13 cellular contexts compared by ENCODE assay signal in genomic region chr20:59932616-59933295, GRCh38. TPM values are rescaled to one million over a fixed set of nuclear protein-coding genes. Genes with fewer than 3 reads are reported as not detected.
DNase-seq lines count a peak whose midpoint lies in the region; ATAC-seq, FAIRE-seq and TF ChIP-seq lines count a peak whose summit lies in the region.
"Had no signal": no experiment of that assay in that cellular context is flagged by ENCODE, and none has a peak within 500 bp of the region (broad histone marks: within the 10 kb centered on the region; RNA-seq: fewer than 3 reads in every experiment).

No MANE protein-coding gene starts in this region.

- no peak overlapping the region for H3K27ac Mint-ChIP-seq in activated T-cell treated with anti-CD3 and anti-CD28 coated beads, Interleukin-2, amount 50 U/mL, for 24 hours
- H3K27ac Mint-ChIP-seq in activated B cell treated with CpG ODN at 0.5 μM for 24 hours = no peak overlapping the region
- H3K27ac Mint-ChIP-seq: WTC11 had no signal

- no peak for FAIRE-seq in HepG2 (lab: Jason Lieb, UNC)

- intact Hi-C loops in activated B cell treated with CpG ODN at 0.5 μM for 24 hours (cut with micrococcal nuclease) (no loop called here), right cardiac atrium (cut with DNase I) (no loop called here), stomach (cut with DNase I; ENCODE audit: low total_unique reads) (no loop called here), HepG2 (cut with micrococcal nuclease; ENCODE audit: unreplicated experiment) (no loop called here)

- no peak for ATAC-seq in activated B cell treated with CpG ODN at 0.5 μM for 24 hours (ENCODE audit: low read depth)
- ATAC-seq in right cardiac atrium = peak in 1 of 2 donors; percentile 4
- ATAC-seq in HepG2 = no peak
- no peak for ATAC-seq in GM19463 (IDR thresholded peaks at IDR 0.05; ENCODE audit: unreplicated experiment)

- no peaks in the 10 kb centered on the region for H3K4me1 ChIP-seq in right cardiac atrium (ENCODE audit: control insufficient read depth, insufficient read depth, low read length)
- H3K4me1 ChIP-seq in stomach = peaks cover 12 to 66% (median 41%) of the 10 kb centered on the region in 4 donors
- H3K4me1 ChIP-seq in HepG2 (ENCODE audit: insufficient read depth, low read length) = no peaks in the 10 kb centered on the region

- TF ChIP-seq CTCF in activated B cell treated with CpG ODN at 0.5 μM for 24 hours (IDR thresholded peaks at IDR 0.05) (no peak), stomach (IDR thresholded peaks at IDR 0.05) (no peak), HepG2 (CRISPR knock-in tag; IDR thresholded peaks at IDR 0.05) (no peak)

- no peaks in the 10 kb centered on the region for H3K36me3 Mint-ChIP-seq in activated T-cell treated with anti-CD3 and anti-CD28 coated beads, Interleukin-2, amount 50 U/mL, for 24 hours (ENCODE audit: low read depth)
- peaks cover 4% of the 10 kb centered on the region for H3K36me3 Mint-ChIP-seq in activated B cell treated with CpG ODN at 0.5 μM for 24 hours (ENCODE audit: low read depth)
- H3K36me3 Mint-ChIP-seq: WTC11 had no signal

- DNase-seq in activated T-cell treated with anti-CD3 and anti-CD28 coated beads, Interleukin-2, amount 50 U/mL, for 24 hours = no peak
- DNase-seq in activated T-cell treated with anti-CD3 and anti-CD28 coated beads, Interleukin-2, amount 50 U/mL, for 48 hours = no peak
- DNase-seq in activated B cell treated with CpG ODN at 0.5 μM for 24 hours (no peak), right cardiac atrium (peak; percentile 18 to 57 (median 45)), stomach (no peak), HepG2 (ENCODE audit: low spot score) (no peak), NCI-H82 treated with DMSO at 0.1 percent for 48 hours (lab: John Stamatoyannopoulos, UW; ENCODE audit: unreplicated experiment) (no peak)
- DNase-seq: glutamatergic neuron, NCI-H446, SHP77 had no signal

- H3K27ac ChIP-seq in right cardiac atrium (ENCODE audit: low read length) (no peak overlapping the region), stomach (peak overlapping the region in 3 of 5 donors; percentile 71 to 90 (median 75)), HepG2 (ENCODE audit: extremely low read length, insufficient read depth, low read length) (no peak overlapping the region)

- 82% methylated on average over 72 of the region's 72 CpGs for whole genome bisulfite sequencing in right cardiac atrium
- 87 to 92% (median 90%) methylated on average over 70 to 72 of the region's 72 CpGs for WGBS in stomach, 5 donors
- 93% methylated on average over 72 of the region's 72 CpGs for WGBS in HepG2 (ENCODE audit: low lambda C conversion rate)

- in situ Hi-C loops in HepG2 (cut with HindIII; ENCODE audit: extremely low pct_ligation_motif_present, low pct_unique_long_range_greater_than_20kb) = no loop called here

- TF ChIP-seq EP300 in stomach (IDR thresholded peaks at IDR 0.05) (no peak), HepG2 (IDR thresholded peaks at IDR 0.05; ENCODE audit: low read depth in 2 of 2, low read length in 2 of 2) (no peak), HepG2 (CRISPR knock-in tag; IDR thresholded peaks at IDR 0.05; ENCODE audit: borderline replicate concordance) (no peak)

- no peaks in the 10 kb centered on the region for H3K9me3 Mint-ChIP-seq in activated T-cell treated with anti-CD3 and anti-CD28 coated beads, Interleukin-2, amount 50 U/mL, for 24 hours
- no peaks in the 10 kb centered on the region for H3K9me3 Mint-ChIP-seq in activated B cell treated with CpG ODN at 0.5 μM for 24 hours
- H3K9me3 Mint-ChIP-seq: WTC11 had no signal

- H3K36me3 ChIP-seq in stomach (no peaks in the 10 kb centered on the region), HepG2 (replicated peaks in 1 of 2; ENCODE audit: control insufficient read depth in 1 of 2, insufficient read depth in 2 of 2, low read length in 2 of 2) (no peaks in the 10 kb centered on the region)
- H3K36me3 ChIP-seq: thyroid gland had no signal

- H3K4me3 ChIP-seq in right cardiac atrium (ENCODE audit: low read length) (peak overlapping the region; percentile 67), stomach (peak overlapping the region; percentile 62 to 78 (median 73)), HepG2 (replicated peaks in 1 of 3; ENCODE audit: insufficient read depth in 1 of 3, low read depth in 2 of 3, low read length in 3 of 3) (no peak overlapping the region)

- H3K27me3 ChIP-seq in right cardiac atrium (ENCODE audit: control insufficient read depth, insufficient read depth) = no peaks in the 10 kb centered on the region
- no peaks in the 10 kb centered on the region for H3K27me3 ChIP-seq in stomach
- H3K27me3 ChIP-seq in HepG2 (ENCODE audit: control insufficient read depth in 1 of 2, insufficient read depth in 2 of 2, low read length in 2 of 2) = no peaks in the 10 kb centered on the region
- H3K27me3 ChIP-seq: thyroid gland had no signal

- no peak overlapping the region for H3K4me2 ChIP-seq in HepG2 (ENCODE audit: low read depth, low read length)

- peaks cover 33% of the 10 kb centered on the region for H3K4me1 Mint-ChIP-seq in activated T-cell treated with anti-CD3 and anti-CD28 coated beads, Interleukin-2, amount 50 U/mL, for 24 hours (ENCODE audit: low read depth)
- peaks cover 13% of the 10 kb centered on the region for H3K4me1 Mint-ChIP-seq in activated B cell treated with CpG ODN at 0.5 μM for 24 hours

- H3K4me3 Mint-ChIP-seq in activated T-cell treated with anti-CD3 and anti-CD28 coated beads, Interleukin-2, amount 50 U/mL, for 24 hours = peak overlapping the region; percentile 45
- peak overlapping the region; percentile 57 for H3K4me3 Mint-ChIP-seq in activated B cell treated with CpG ODN at 0.5 μM for 24 hours
- H3K4me3 Mint-ChIP-seq: WTC11 had no signal

- H3K9ac ChIP-seq in HepG2 (ENCODE audit: insufficient read depth, low read depth, low read length) = no peak overlapping the region

- H3K27me3 Mint-ChIP-seq in activated T-cell treated with anti-CD3 and anti-CD28 coated beads, Interleukin-2, amount 50 U/mL, for 24 hours = peaks cover 2% of the 10 kb centered on the region
- H3K27me3 Mint-ChIP-seq in activated B cell treated with CpG ODN at 0.5 μM for 24 hours = peaks cover 3% of the 10 kb centered on the region

- no peak overlapping the region for H2AFZ ChIP-seq in HepG2 (ENCODE audit: low read length)

- H4K20me1 ChIP-seq in HepG2 (ENCODE audit: insufficient read depth, low read length) = no peaks in the 10 kb centered on the region

- H3K79me2 ChIP-seq in HepG2 (ENCODE audit: insufficient read depth, low read length) = no peaks in the 10 kb centered on the region

- POLR2A ChIA-PET in activated B cell treated with CpG ODN at 0.5 μM for 24 hours (lab: Charles Lee) = no interaction called here
- POLR2A ChIA-PET in HepG2 (lab: Yijun Ruan, JAX) = interaction anchor here (2.1 kb wide), 1 partner anchor 8 kb away, joined by 6 read pairs; the partner anchor contains the start of genes FAM217B and PPP1R3D

- no TSS peak for BruUV-seq in HepG2 (replicated peaks; lab: Mats Ljungman, UMichigan)

- CTCF ChIA-PET in activated B cell treated with CpG ODN at 0.5 μM for 24 hours (lab: Charles Lee) (no interaction called here), HepG2 (lab: Yijun Ruan, JAX; ENCODE audit: low intra/inter-chr PET ratio, low total read pairs) (no interaction called here)

- TF ChIP-seq POLR2A in stomach (IDR thresholded peaks at IDR 0.05) (no peak), HepG2 (IDR thresholded peaks at IDR 0.05; ENCODE audit: insufficient read depth in 1 of 2, low read depth in 2 of 2, low read length in 2 of 2) (no peak)

- H3K9me3 ChIP-seq in right cardiac atrium (ENCODE audit: control insufficient read depth, low read length) (no peaks in the 10 kb centered on the region), stomach (no peaks in the 10 kb centered on the region), HepG2 (ENCODE audit: low read length) (no peaks in the 10 kb centered on the region)
- H3K9me3 ChIP-seq: thyroid gland had no signal

- TF ChIP-seq RAD21 in HepG2 (CRISPR knock-in tag; IDR thresholded peaks at IDR 0.05) = no peak

RNA-seq across cellular contexts. Expression of gene SYCP2, which starts 0.7 kb away (rescaled TPM):
- 1.3 and 2.1 TPM in 2 replicates for total RNA-seq in activated B cell treated with CpG ODN at 0.5 μM for 24 hours
- total RNA-seq in right cardiac atrium = 1 to 10 TPM; 1.6 to 1.8 (median 1.7) TPM
- polyA plus RNA-seq in right cardiac atrium = 1.7 TPM
- 10 to 100 TPM in 2 of 5 donors, 1 to 10 TPM in 3; 1.4 to 14.6 (median 9.8) TPM for total RNA-seq in stomach
- 1 to 10 TPM; 1.9 to 4.9 (median 2.3) TPM for polyA plus RNA-seq in stomach
- total RNA-seq in HepG2 (2016; rRNA removed; fragmentation: Illumina TruSeq; extraction: Trizol) = 0.07 and 0.25 TPM in 2 replicates
- total RNA-seq in HepG2 (2016; cell fraction: cytosol; rRNA removed; fragmentation: Illumina TruSeq; extraction: Trizol; ENCODE audit: low read depth) = 0.30 TPM in 1 of 2 replicates, not detected in the other
- total RNA-seq in HepG2 (2016; cell fraction: insoluble cytoplasmic fraction; rRNA removed; fragmentation: Illumina TruSeq; extraction: Trizol) = 0.15 TPM in 1 of 2 replicates, not detected in the other
- 0.03 and 0.38 TPM in 2 replicates for total RNA-seq in HepG2 (2016; cell fraction: membrane; rRNA removed; fragmentation: Illumina TruSeq; extraction: Trizol)
- total RNA-seq in HepG2 (2016; cell fraction: nucleus; rRNA removed; fragmentation: Illumina TruSeq; extraction: Trizol) = 0.25 and 1.1 TPM in 2 replicates
- 0.09 and 0.24 TPM in 2 replicates for polyA plus RNA-seq in HepG2 (2011; rRNA removed)
- 0.10 TPM in 1 of 2 replicates, not detected in the other for polyA plus RNA-seq in HepG2 (2011; cell fraction: cytosol; rRNA removed)
- polyA plus RNA-seq in HepG2 (2011; cell fraction: nucleus; rRNA removed) = 0.12 and 0.32 TPM in 2 replicates
- polyA plus RNA-seq in HepG2 (2012) = 0.07 and 0.36 TPM in 2 replicates
- polyA plus RNA-seq in HepG2 (2016; cell fraction: cytosol; fragmentation: Illumina TruSeq; extraction: Trizol; ENCODE audit: low read depth) = not detected in 2 replicates
- not detected in 2 replicates for polyA plus RNA-seq in HepG2 (2016; cell fraction: insoluble cytoplasmic fraction; fragmentation: Illumina TruSeq; extraction: Trizol; ENCODE audit: low read depth)
- polyA plus RNA-seq in HepG2 (2016; cell fraction: membrane; fragmentation: Illumina TruSeq; extraction: Trizol; ENCODE audit: low read depth) = not detected in 2 replicates
- 0.53 and 0.57 TPM in 2 replicates for polyA plus RNA-seq in HepG2 (2016; cell fraction: nucleus; fragmentation: Illumina TruSeq; extraction: Trizol; ENCODE audit: insufficient read depth, low read depth)
- polyA minus RNA-seq in HepG2 (2011; rRNA and poly(A)+ RNA removed; ENCODE audit: low replicate concordance) = not detected in 2 replicates
- not detected in 2 replicates for polyA minus RNA-seq in HepG2 (2011; cell fraction: cytosol; rRNA and poly(A)+ RNA removed)
- 1.1 and 1.3 TPM in 2 replicates for polyA minus RNA-seq in HepG2 (2011; cell fraction: nucleus; rRNA and poly(A)+ RNA removed)

RNA-seq across cellular contexts. Expression of gene PPP1R3D, which starts 7.3 kb away (rescaled TPM):
- total RNA-seq in activated B cell treated with CpG ODN at 0.5 μM for 24 hours (7.1 and 7.5 TPM in 2 replicates), right cardiac atrium (10 to 100 TPM in 2 of 4 donors, 1 to 10 TPM in 2; 6.3 to 12.2 (median 9.7) TPM), stomach (1 to 10 TPM in 4 of 5 donors, under 1 TPM in 1; 0.58 to 7.1 (median 5.7) TPM), HepG2 (2016; rRNA removed; fragmentation: Illumina TruSeq; extraction: Trizol) (3.7 and 4.0 TPM in 2 replicates)
- polyA plus RNA-seq in right cardiac atrium (4.9 TPM), stomach (1 to 10 TPM; 2.6 to 3.8 (median 3.7) TPM), HepG2 (2011; rRNA removed) (1.0 and 1.2 TPM in 2 replicates)
- total RNA-seq in HepG2 (2016; cell fraction: cytosol; rRNA removed; fragmentation: Illumina TruSeq; extraction: Trizol; ENCODE audit: low read depth) = 0.40 and 0.53 TPM in 2 replicates
- 3.6 and 3.9 TPM in 2 replicates for total RNA-seq in HepG2 (2016; cell fraction: insoluble cytoplasmic fraction; rRNA removed; fragmentation: Illumina TruSeq; extraction: Trizol)
- 3.1 TPM in 2 replicates for total RNA-seq in HepG2 (2016; cell fraction: membrane; rRNA removed; fragmentation: Illumina TruSeq; extraction: Trizol)
- 5.1 and 5.2 TPM in 2 replicates for total RNA-seq in HepG2 (2016; cell fraction: nucleus; rRNA removed; fragmentation: Illumina TruSeq; extraction: Trizol)
- 0.89 and 0.91 TPM in 2 replicates for polyA plus RNA-seq in HepG2 (2011; cell fraction: cytosol; rRNA removed)
- 2.7 and 3.1 TPM in 2 replicates for polyA plus RNA-seq in HepG2 (2011; cell fraction: nucleus; rRNA removed)
- 1.7 and 1.9 TPM in 2 replicates for polyA plus RNA-seq in HepG2 (2012)
- 0.22 and 0.29 TPM in 2 replicates for polyA plus RNA-seq in HepG2 (2016; cell fraction: cytosol; fragmentation: Illumina TruSeq; extraction: Trizol; ENCODE audit: low read depth)
- 2.9 and 3.0 TPM in 2 replicates for polyA plus RNA-seq in HepG2 (2016; cell fraction: insoluble cytoplasmic fraction; fragmentation: Illumina TruSeq; extraction: Trizol; ENCODE audit: low read depth)
- 1.1 and 1.4 TPM in 2 replicates for polyA plus RNA-seq in HepG2 (2016; cell fraction: membrane; fragmentation: Illumina TruSeq; extraction: Trizol; ENCODE audit: low read depth)
- 3.4 and 3.9 TPM in 2 replicates for polyA plus RNA-seq in HepG2 (2016; cell fraction: nucleus; fragmentation: Illumina TruSeq; extraction: Trizol; ENCODE audit: insufficient read depth, low read depth)
- polyA minus RNA-seq in HepG2 (2011; rRNA and poly(A)+ RNA removed; ENCODE audit: low replicate concordance) = 1.9 and 4.1 TPM in 2 replicates
- 1.3 and 3.8 TPM in 2 replicates for polyA minus RNA-seq in HepG2 (2011; cell fraction: cytosol; rRNA and poly(A)+ RNA removed)
- 8.4 and 8.7 TPM in 2 replicates for polyA minus RNA-seq in HepG2 (2011; cell fraction: nucleus; rRNA and poly(A)+ RNA removed)

RNA-seq across cellular contexts. Expression of gene FAM217B, which starts 7.4 kb away (rescaled TPM):
- total RNA-seq in activated B cell treated with CpG ODN at 0.5 μM for 24 hours (15.1 and 18.9 TPM in 2 replicates), right cardiac atrium (10 to 100 TPM; 13.6 to 27.6 (median 25.7) TPM), stomach (10 to 100 TPM in 2 of 5 donors, 1 to 10 TPM in 3; 2.3 to 17.9 (median 8.6) TPM), HepG2 (2016; rRNA removed; fragmentation: Illumina TruSeq; extraction: Trizol) (14.3 and 20.4 TPM in 2 replicates)
- polyA plus RNA-seq in right cardiac atrium (5.5 TPM), stomach (1 to 10 TPM; 1.6 to 2.3 (median 2.2) TPM), HepG2 (2011; rRNA removed) (7.4 and 11.1 TPM in 2 replicates)
- 1.5 and 1.8 TPM in 2 replicates for total RNA-seq in HepG2 (2016; cell fraction: cytosol; rRNA removed; fragmentation: Illumina TruSeq; extraction: Trizol; ENCODE audit: low read depth)
- 11.9 and 18.8 TPM in 2 replicates for total RNA-seq in HepG2 (2016; cell fraction: insoluble cytoplasmic fraction; rRNA removed; fragmentation: Illumina TruSeq; extraction: Trizol)
- total RNA-seq in HepG2 (2016; cell fraction: membrane; rRNA removed; fragmentation: Illumina TruSeq; extraction: Trizol) = 7.2 and 7.3 TPM in 2 replicates
- 19.5 and 21.4 TPM in 2 replicates for total RNA-seq in HepG2 (2016; cell fraction: nucleus; rRNA removed; fragmentation: Illumina TruSeq; extraction: Trizol)
- 4.5 and 7.3 TPM in 2 replicates for polyA plus RNA-seq in HepG2 (2011; cell fraction: cytosol; rRNA removed)
- 4.6 and 9.1 TPM in 2 replicates for polyA plus RNA-seq in HepG2 (2011; cell fraction: nucleus; rRNA removed)
- 5.7 and 9.1 TPM in 2 replicates for polyA plus RNA-seq in HepG2 (2012)
- polyA plus RNA-seq in HepG2 (2016; cell fraction: cytosol; fragmentation: Illumina TruSeq; extraction: Trizol; ENCODE audit: low read depth) = 1.6 and 1.8 TPM in 2 replicates
- polyA plus RNA-seq in HepG2 (2016; cell fraction: insoluble cytoplasmic fraction; fragmentation: Illumina TruSeq; extraction: Trizol; ENCODE audit: low read depth) = 18.5 and 19.5 TPM in 2 replicates
- polyA plus RNA-seq in HepG2 (2016; cell fraction: membrane; fragmentation: Illumina TruSeq; extraction: Trizol; ENCODE audit: low read depth) = 4.0 and 4.2 TPM in 2 replicates
- 15.5 and 17.2 TPM in 2 replicates for polyA plus RNA-seq in HepG2 (2016; cell fraction: nucleus; fragmentation: Illumina TruSeq; extraction: Trizol; ENCODE audit: insufficient read depth, low read depth)
- polyA minus RNA-seq in HepG2 (2011; rRNA and poly(A)+ RNA removed; ENCODE audit: low replicate concordance) = 4.9 and 7.4 TPM in 2 replicates
- polyA minus RNA-seq in HepG2 (2011; cell fraction: cytosol; rRNA and poly(A)+ RNA removed) = 7.1 and 7.6 TPM in 2 replicates
- polyA minus RNA-seq in HepG2 (2011; cell fraction: nucleus; rRNA and poly(A)+ RNA removed) = 25.2 and 33.8 TPM in 2 replicates

RNA-seq across cellular contexts. Expression of gene CDH26, which starts 25.5 kb away (rescaled TPM):
- total RNA-seq in activated B cell treated with CpG ODN at 0.5 μM for 24 hours (1.4 and 1.6 TPM in 2 replicates), right cardiac atrium (1 to 10 TPM in 3 of 4 donors, under 1 TPM in 1; 0.39 to 1.7 (median 1.3) TPM), stomach (100 to 1,000 TPM in 1 of 5 donors, 1 to 10 TPM in 3, under 1 TPM in 1; 0.45 to 116 (median 5.8) TPM), HepG2 (2016; rRNA removed; fragmentation: Illumina TruSeq; extraction: Trizol) (0.40 and 0.45 TPM in 2 replicates)
- polyA plus RNA-seq in right cardiac atrium (0.88 TPM), stomach (1 to 10 TPM in 1 of 3 donors, under 1 TPM in 1, not detected in 1; 0.25 to 6.0 TPM), HepG2 (2011; rRNA removed) (0.88 and 1.1 TPM in 2 replicates)
- 0.10 and 0.18 TPM in 2 replicates for total RNA-seq in HepG2 (2016; cell fraction: cytosol; rRNA removed; fragmentation: Illumina TruSeq; extraction: Trizol; ENCODE audit: low read depth)
- 0.11 TPM in 1 of 2 replicates, not detected in the other for total RNA-seq in HepG2 (2016; cell fraction: insoluble cytoplasmic fraction; rRNA removed; fragmentation: Illumina TruSeq; extraction: Trizol)
- 0.10 and 0.34 TPM in 2 replicates for total RNA-seq in HepG2 (2016; cell fraction: membrane; rRNA removed; fragmentation: Illumina TruSeq; extraction: Trizol)
- 0.59 and 0.88 TPM in 2 replicates for total RNA-seq in HepG2 (2016; cell fraction: nucleus; rRNA removed; fragmentation: Illumina TruSeq; extraction: Trizol)
- polyA plus RNA-seq in HepG2 (2011; cell fraction: cytosol; rRNA removed) = 0.11 and 0.19 TPM in 2 replicates
- polyA plus RNA-seq in HepG2 (2011; cell fraction: nucleus; rRNA removed) = 3.0 TPM in 2 replicates
- 0.44 and 0.67 TPM in 2 replicates for polyA plus RNA-seq in HepG2 (2012)
- not detected in 2 replicates for polyA plus RNA-seq in HepG2 (2016; cell fraction: cytosol; fragmentation: Illumina TruSeq; extraction: Trizol; ENCODE audit: low read depth)
- 0.22 TPM in 1 of 2 replicates, not detected in the other for polyA plus RNA-seq in HepG2 (2016; cell fraction: insoluble cytoplasmic fraction; fragmentation: Illumina TruSeq; extraction: Trizol; ENCODE audit: low read depth)
- polyA plus RNA-seq in HepG2 (2016; cell fraction: membrane; fragmentation: Illumina TruSeq; extraction: Trizol; ENCODE audit: low read depth) = not detected in 2 replicates
- 1.6 and 1.8 TPM in 2 replicates for polyA plus RNA-seq in HepG2 (2016; cell fraction: nucleus; fragmentation: Illumina TruSeq; extraction: Trizol; ENCODE audit: insufficient read depth, low read depth)
- 0.52 TPM in 1 of 2 replicates, not detected in the other for polyA minus RNA-seq in HepG2 (2011; rRNA and poly(A)+ RNA removed; ENCODE audit: low replicate concordance)
- 0.79 TPM in 1 of 2 replicates, not detected in the other for polyA minus RNA-seq in HepG2 (2011; cell fraction: cytosol; rRNA and poly(A)+ RNA removed)
- polyA minus RNA-seq in HepG2 (2011; cell fraction: nucleus; rRNA and poly(A)+ RNA removed) = 2.7 and 3.2 TPM in 2 replicates

Comparison
In these comparisons a context has a peak if more than half of its experiments do, and no peak if none do; other contexts are left out.
1. DNase-seq: peak in right cardiac atrium (3 of 3); none in activated T-cell treated with anti-CD3 and anti-CD28 coated beads, Interleukin-2, amount 50 U/mL, for 24 hours (single experiment), activated T-cell treated with anti-CD3 and anti-CD28 coated beads, Interleukin-2, amount 50 U/mL, for 48 hours (0 of 2), activated B cell treated with CpG ODN at 0.5 μM for 24 hours (single experiment), stomach (single experiment), HepG2 (single experiment) and NCI-H82 treated with DMSO at 0.1 percent for 48 hours (single experiment).
2. H3K27ac ChIP-seq: peak in stomach (3 of 5); none in right cardiac atrium (single experiment) and HepG2 (single experiment).
3. H3K4me3 ChIP-seq: peak in right cardiac atrium (single experiment) and stomach (4 of 4); none in HepG2 (0 of 3).